In the genomic region with DNA sequence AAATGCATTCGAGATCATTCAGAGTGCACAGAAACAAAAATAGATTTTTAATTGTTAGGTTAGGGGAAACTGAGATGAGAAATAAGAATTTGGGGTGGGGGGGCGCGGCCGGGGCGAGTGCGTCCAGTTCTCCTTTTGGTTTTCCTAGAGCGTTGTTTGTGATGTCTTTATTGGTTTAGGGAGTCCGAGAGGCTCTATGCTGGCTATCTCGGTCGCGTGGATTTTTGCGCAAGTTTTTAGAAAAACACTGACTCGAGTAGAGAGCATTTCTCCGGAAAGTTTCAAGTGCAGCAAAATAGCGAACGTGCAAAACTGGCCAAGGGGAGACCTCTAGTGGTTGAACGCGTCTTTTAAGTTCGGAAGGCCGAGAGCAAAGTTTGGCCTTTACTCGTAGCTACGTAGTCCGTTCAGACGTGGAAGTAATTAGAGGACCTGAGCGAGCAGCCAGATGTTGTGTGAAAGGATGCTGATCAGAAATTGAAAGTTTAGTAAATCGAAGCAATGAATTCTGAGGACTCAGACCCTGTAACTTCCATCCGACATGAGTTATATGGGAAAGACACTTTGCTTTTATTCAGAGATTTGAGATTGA, we compare ENCODE assay signal across 8 cellular contexts.
DNase-seq lines count a peak whose midpoint lies in the region; ATAC-seq lines count a peak whose summit lies in the region.

No MANE protein-coding gene starts in this region.

- ATAC-seq in GM19455 (IDR thresholded peaks at IDR 0.05; ENCODE audit: unreplicated experiment) (peak; percentile 51), HG03575 (IDR thresholded peaks at IDR 0.05; ENCODE audit: extremely low read depth, insufficient number of reproducible peaks, low FRiP score, unreplicated experiment) (peak; percentile 51)

- DNase-seq in CMK (ENCODE audit: low read depth) (peak; percentile 61), NOMO-1 treated with DMSO at 0.1 percent for 48 hours (lab: John Stamatoyannopoulos, UW; ENCODE audit: unreplicated experiment) (peak; percentile 86), epidermal melanocyte (ENCODE audit: insufficient read length, low spot score) (peak; percentile 54), middle frontal gyrus (ENCODE audit: extremely low spot score, low spot score) (peak; percentile 78)
- DNase-seq in activated CD8-positive, alpha-beta memory T cell treated with anti-CD3 and anti-CD28 coated beads, Interleukin-2, amount 50 U/mL, for 24 hours (ENCODE audit: extremely low read depth) = peak; percentile 53
- peak; percentile 50 to 55 for DNase-seq in stimulated activated CD8-positive, alpha-beta memory T cell treated with anti-CD3 and anti-CD28 coated beads, Interleukin-2, amount 100 ng/mL, for 1 hour (ENCODE audit: low read depth in 2 of 2)

Comparison
In these comparisons a context has a peak if more than half of its experiments do, and no peak if none do; other contexts are left out.
1. Peak in every context shown above with its lines: DNase-seq and ATAC-seq.